In the genomic region with DNA sequence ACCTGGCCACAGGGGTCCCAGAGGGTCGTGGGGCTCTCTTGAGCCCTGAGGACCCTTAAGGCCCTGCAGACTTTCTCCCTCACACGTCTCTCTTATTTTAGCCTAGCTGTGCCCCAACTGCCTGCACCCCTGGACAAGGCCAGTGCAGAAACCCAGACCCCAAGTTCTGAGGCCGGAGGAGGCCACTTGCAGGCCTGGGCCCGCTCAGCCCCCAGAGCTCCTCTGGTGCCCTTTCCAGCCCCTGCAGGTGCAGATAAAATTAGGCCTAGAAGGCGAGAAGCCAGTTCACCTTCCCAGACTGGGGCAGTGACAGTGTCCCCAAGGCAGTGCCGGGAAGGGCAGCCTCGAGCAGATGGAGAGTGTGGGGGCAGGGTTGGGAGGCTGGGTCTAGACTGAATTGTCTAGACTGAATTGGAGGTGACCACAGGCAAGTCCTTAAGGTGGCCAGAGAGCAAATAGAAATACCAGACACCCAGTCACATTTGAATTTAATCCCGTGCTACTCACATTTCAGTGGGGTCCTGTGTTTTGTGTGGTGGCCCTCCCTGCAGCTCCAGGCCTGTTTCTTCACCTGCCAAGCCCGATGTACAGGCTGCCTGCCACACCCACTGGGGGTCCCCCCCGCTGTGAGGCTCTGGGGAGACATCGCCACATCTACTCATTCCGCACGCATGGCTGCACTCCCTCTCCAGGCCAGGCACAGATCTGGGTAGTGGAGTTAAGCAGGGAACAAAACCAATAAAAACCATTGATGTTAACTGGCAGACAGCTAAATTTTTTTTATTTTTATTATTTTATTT, we compare ENCODE assay signal across 21 cellular contexts. TPM values are rescaled to one million over a fixed set of nuclear protein-coding genes. Genes with fewer than 3 reads are reported as not detected.
A peak's percentile ranks its signal among the peaks of the same experiment; 100 is the strongest.
DNase-seq lines count a peak whose midpoint lies in the region; ATAC-seq and TF ChIP-seq lines count a peak whose summit lies in the region.
"Had no signal": no experiment of that assay in that cellular context is flagged by ENCODE, and none has a peak within 500 bp of the region (broad histone marks: within the 10 kb centered on the region; RNA-seq: fewer than 3 reads in every experiment).

No MANE protein-coding gene starts in this region.

- DNase-seq in NCI-H82 (lab: John Stamatoyannopoulos, UW) = peak; percentile 29
- DNase-seq in NCI-H82 treated with DMSO at 0.1 percent for 48 hours (lab: John Stamatoyannopoulos, UW; ENCODE audit: unreplicated experiment) = no peak
- peak; percentile 86 for DNase-seq in NCI-H2107 treated with DMSO at 0.1 percent for 48 hours (lab: John Stamatoyannopoulos, UW; ENCODE audit: unreplicated experiment)
- DNase-seq in thyroid gland = peak; percentile 95 to 97
- DNase-seq in activated CD4-positive, alpha-beta T cell treated with anti-CD3 and anti-CD28 coated beads, Interleukin-2, amount 50 U/mL, for 1 hour = no peak
- DNase-seq in smooth muscle cell (lab: John Stamatoyannopoulos, UW; ENCODE audit: unreplicated experiment) = no peak
- DNase-seq: activated CD4-positive, alpha-beta memory T cell treated with anti-CD3 and anti-CD28 coated beads, Interleukin-2, amount 10 ng/mL, durations not matched to agents 7 days and 5 days; Caco-2; central memory CD4-positive, alpha-beta T cell; endodermal cell; KBM-7; NCI-H2081 treated with DMSO at 0.1 percent for 48 hours; Peyer's patch; psoas muscle had no signal

- H2AFZ ChIP-seq in smooth muscle cell (ENCODE audit: low read depth) = no peak overlapping the region

- H3K36me3 ChIP-seq in thyroid gland (no peaks in the 10 kb centered on the region), smooth muscle cell (ENCODE audit: low read depth) (no peaks in the 10 kb centered on the region)
- H3K36me3 ChIP-seq: Peyer's patch had no signal

- H3K9me3 ChIP-seq in thyroid gland (no peaks in the 10 kb centered on the region), smooth muscle cell (replicated peaks; ENCODE audit: low read depth) (no peaks in the 10 kb centered on the region)
- H3K9me3 ChIP-seq: Caco-2, Peyer's patch, psoas muscle had no signal

- no peaks in the 10 kb centered on the region for H3F3A ChIP-seq in smooth muscle cell (ENCODE audit: low read depth)

- TF ChIP-seq CTCF in VCaP (conservative IDR thresholded peaks at IDR 0.05) (peak; percentile 15; the same call in 1 of the 2 replicates), thyroid gland (IDR thresholded peaks at IDR 0.05) (peak in 1 of 6 experiments; percentile 5), smooth muscle cell (IDR thresholded peaks at IDR 0.05; ENCODE audit: borderline replicate concordance, insufficient read depth, poor library complexity, severe bottlenecking) (no peak)

- WGBS in thyroid gland, 2 donors = 47 to 48% methylated on average over 13 of the region's 13 CpGs
- 83% methylated on average over 13 of the region's 13 CpGs for WGBS in smooth muscle cell (ENCODE audit: low lambda C conversion rate)

- intact Hi-C loops in thyroid gland (cut with DNase I) = no loop called here

- H3K4me3 ChIP-seq in thyroid gland (replicated peaks in 1 of 3) (no peak overlapping the region), smooth muscle cell (no peak overlapping the region)
- H3K4me3 ChIP-seq: Peyer's patch, psoas muscle had no signal

- peaks cover 62 to 75% of the 10 kb centered on the region in 2 donors for H3K4me1 ChIP-seq in thyroid gland
- H3K4me1 ChIP-seq in smooth muscle cell (ENCODE audit: low read depth) = peaks cover 25% of the 10 kb centered on the region

- no peaks in the 10 kb centered on the region for H4K20me1 ChIP-seq in smooth muscle cell (ENCODE audit: low read depth)

- H3K9ac ChIP-seq in smooth muscle cell (ENCODE audit: low read depth) = no peak overlapping the region

- H3K27ac ChIP-seq in VCaP (peak overlapping the region; percentile 76), thyroid gland (peak overlapping the region; percentile 45 to 78 (median 74)), smooth muscle cell (ENCODE audit: low read depth) (no peak overlapping the region)
- H3K27ac ChIP-seq: HL-60, Peyer's patch, psoas muscle had no signal

- ATAC-seq in GM18861 (IDR thresholded peaks at IDR 0.05; ENCODE audit: unreplicated experiment) = no peak

- TF ChIP-seq POLR2A in thyroid gland (IDR thresholded peaks at IDR 0.05) = no peak

- H3K27me3 ChIP-seq in thyroid gland (no peaks in the 10 kb centered on the region), smooth muscle cell (ENCODE audit: low read depth) (no peaks in the 10 kb centered on the region)
- H3K27me3 ChIP-seq: Peyer's patch had no signal

- H3K79me2 ChIP-seq in smooth muscle cell (ENCODE audit: low read depth) = no peaks in the 10 kb centered on the region

- H3K4me2 ChIP-seq in smooth muscle cell = no peak overlapping the region

RNA-seq across cellular contexts. Expression of gene IP6K3, which starts 8.6 kb away (rescaled TPM):
- total RNA-seq in thyroid gland = 10 to 100 TPM in 3 of 4 donors, 1 to 10 TPM in 1; 7.9 to 20.5 (median 17.1) TPM
- total RNA-seq in smooth muscle cell = 2.2 and 2.6 TPM in 2 replicates
- polyA plus RNA-seq in smooth muscle cell = 3.7 and 5.6 TPM in 2 replicates
- total RNA-seq: activated CD4-positive, alpha-beta memory T cell treated with anti-CD3 and anti-CD28 coated beads, Interleukin-2, amount 10 ng/mL, durations not matched to agents 7 days and 5 days; activated T-helper 1 cell treated with anti-CD3 and anti-CD28 coated beads, Interleukin-12 subunit alpha, Interleukin-12 subunit beta, Interleukin-2, Interleukin-4 antibody, amounts not matched to agents 30 ng/mL and 10 ng/mL and 1 ng/mL, durations not matched to agents 14 hours and 24 hours and 36 hours; endodermal cell had no signal

RNA-seq across cellular contexts. Expression of gene LEMD2, which starts 33.7 kb away (rescaled TPM):
- total RNA-seq in thyroid gland = 10 to 100 TPM; 50.0 to 76.6 (median 64.6) TPM
- total RNA-seq in smooth muscle cell = 48.8 and 52.4 TPM in 2 replicates
- 87.3 and 91.6 TPM in 2 replicates for polyA plus RNA-seq in smooth muscle cell

RNA-seq across cellular contexts. Expression of gene UQCC2, which starts 43.8 kb away (rescaled TPM):
- total RNA-seq in thyroid gland (10 to 100 TPM; 21.1 to 74.7 (median 32.7) TPM), smooth muscle cell (29.9 and 67.3 TPM in 2 replicates)
- polyA plus RNA-seq in smooth muscle cell = 204 and 208 TPM in 2 replicates

RNA-seq across cellular contexts. Expression of gene MLN, which starts 48.5 kb away (rescaled TPM):
- total RNA-seq in thyroid gland (not detected), smooth muscle cell (not detected in 2 replicates)
- polyA plus RNA-seq in smooth muscle cell = not detected in 2 replicates
- total RNA-seq: activated CD4-positive, alpha-beta memory T cell treated with anti-CD3 and anti-CD28 coated beads, Interleukin-2, amount 10 ng/mL, durations not matched to agents 7 days and 5 days; activated T-helper 1 cell treated with anti-CD3 and anti-CD28 coated beads, Interleukin-12 subunit alpha, Interleukin-12 subunit beta, Interleukin-2, Interleukin-4 antibody, amounts not matched to agents 30 ng/mL and 10 ng/mL and 1 ng/mL, durations not matched to agents 14 hours and 24 hours and 36 hours; Caco-2; endodermal cell; liver; myocyte; Peyer's patch; psoas muscle had no signal
- polyA plus RNA-seq: adipose tissue, liver, psoas muscle had no signal

Comparison
In these comparisons a context has a peak if more than half of its experiments do, and no peak if none do; other contexts are left out.
1. DNase-seq: peak in NCI-H82 (single experiment), NCI-H2107 treated with DMSO at 0.1 percent for 48 hours (single experiment) and thyroid gland (2 of 2); none in NCI-H82 treated with DMSO at 0.1 percent for 48 hours (single experiment), activated CD4-positive, alpha-beta T cell treated with anti-CD3 and anti-CD28 coated beads, Interleukin-2, amount 50 U/mL, for 1 hour (single experiment) and smooth muscle cell (single experiment).